Comparison of ENCODE assay signal across 1 cellular context in genomic region chr11:3401052-3401451, GRCh38.
TF ChIP-seq lines count a peak whose summit lies in the region.

No MANE protein-coding gene starts in this region.

TF ChIP-seq in K562, 482 proteins besides CTCF, POLR2A, EP300 and RAD21 (continued from another document):
- TF ChIP-seq, protein P1, sequence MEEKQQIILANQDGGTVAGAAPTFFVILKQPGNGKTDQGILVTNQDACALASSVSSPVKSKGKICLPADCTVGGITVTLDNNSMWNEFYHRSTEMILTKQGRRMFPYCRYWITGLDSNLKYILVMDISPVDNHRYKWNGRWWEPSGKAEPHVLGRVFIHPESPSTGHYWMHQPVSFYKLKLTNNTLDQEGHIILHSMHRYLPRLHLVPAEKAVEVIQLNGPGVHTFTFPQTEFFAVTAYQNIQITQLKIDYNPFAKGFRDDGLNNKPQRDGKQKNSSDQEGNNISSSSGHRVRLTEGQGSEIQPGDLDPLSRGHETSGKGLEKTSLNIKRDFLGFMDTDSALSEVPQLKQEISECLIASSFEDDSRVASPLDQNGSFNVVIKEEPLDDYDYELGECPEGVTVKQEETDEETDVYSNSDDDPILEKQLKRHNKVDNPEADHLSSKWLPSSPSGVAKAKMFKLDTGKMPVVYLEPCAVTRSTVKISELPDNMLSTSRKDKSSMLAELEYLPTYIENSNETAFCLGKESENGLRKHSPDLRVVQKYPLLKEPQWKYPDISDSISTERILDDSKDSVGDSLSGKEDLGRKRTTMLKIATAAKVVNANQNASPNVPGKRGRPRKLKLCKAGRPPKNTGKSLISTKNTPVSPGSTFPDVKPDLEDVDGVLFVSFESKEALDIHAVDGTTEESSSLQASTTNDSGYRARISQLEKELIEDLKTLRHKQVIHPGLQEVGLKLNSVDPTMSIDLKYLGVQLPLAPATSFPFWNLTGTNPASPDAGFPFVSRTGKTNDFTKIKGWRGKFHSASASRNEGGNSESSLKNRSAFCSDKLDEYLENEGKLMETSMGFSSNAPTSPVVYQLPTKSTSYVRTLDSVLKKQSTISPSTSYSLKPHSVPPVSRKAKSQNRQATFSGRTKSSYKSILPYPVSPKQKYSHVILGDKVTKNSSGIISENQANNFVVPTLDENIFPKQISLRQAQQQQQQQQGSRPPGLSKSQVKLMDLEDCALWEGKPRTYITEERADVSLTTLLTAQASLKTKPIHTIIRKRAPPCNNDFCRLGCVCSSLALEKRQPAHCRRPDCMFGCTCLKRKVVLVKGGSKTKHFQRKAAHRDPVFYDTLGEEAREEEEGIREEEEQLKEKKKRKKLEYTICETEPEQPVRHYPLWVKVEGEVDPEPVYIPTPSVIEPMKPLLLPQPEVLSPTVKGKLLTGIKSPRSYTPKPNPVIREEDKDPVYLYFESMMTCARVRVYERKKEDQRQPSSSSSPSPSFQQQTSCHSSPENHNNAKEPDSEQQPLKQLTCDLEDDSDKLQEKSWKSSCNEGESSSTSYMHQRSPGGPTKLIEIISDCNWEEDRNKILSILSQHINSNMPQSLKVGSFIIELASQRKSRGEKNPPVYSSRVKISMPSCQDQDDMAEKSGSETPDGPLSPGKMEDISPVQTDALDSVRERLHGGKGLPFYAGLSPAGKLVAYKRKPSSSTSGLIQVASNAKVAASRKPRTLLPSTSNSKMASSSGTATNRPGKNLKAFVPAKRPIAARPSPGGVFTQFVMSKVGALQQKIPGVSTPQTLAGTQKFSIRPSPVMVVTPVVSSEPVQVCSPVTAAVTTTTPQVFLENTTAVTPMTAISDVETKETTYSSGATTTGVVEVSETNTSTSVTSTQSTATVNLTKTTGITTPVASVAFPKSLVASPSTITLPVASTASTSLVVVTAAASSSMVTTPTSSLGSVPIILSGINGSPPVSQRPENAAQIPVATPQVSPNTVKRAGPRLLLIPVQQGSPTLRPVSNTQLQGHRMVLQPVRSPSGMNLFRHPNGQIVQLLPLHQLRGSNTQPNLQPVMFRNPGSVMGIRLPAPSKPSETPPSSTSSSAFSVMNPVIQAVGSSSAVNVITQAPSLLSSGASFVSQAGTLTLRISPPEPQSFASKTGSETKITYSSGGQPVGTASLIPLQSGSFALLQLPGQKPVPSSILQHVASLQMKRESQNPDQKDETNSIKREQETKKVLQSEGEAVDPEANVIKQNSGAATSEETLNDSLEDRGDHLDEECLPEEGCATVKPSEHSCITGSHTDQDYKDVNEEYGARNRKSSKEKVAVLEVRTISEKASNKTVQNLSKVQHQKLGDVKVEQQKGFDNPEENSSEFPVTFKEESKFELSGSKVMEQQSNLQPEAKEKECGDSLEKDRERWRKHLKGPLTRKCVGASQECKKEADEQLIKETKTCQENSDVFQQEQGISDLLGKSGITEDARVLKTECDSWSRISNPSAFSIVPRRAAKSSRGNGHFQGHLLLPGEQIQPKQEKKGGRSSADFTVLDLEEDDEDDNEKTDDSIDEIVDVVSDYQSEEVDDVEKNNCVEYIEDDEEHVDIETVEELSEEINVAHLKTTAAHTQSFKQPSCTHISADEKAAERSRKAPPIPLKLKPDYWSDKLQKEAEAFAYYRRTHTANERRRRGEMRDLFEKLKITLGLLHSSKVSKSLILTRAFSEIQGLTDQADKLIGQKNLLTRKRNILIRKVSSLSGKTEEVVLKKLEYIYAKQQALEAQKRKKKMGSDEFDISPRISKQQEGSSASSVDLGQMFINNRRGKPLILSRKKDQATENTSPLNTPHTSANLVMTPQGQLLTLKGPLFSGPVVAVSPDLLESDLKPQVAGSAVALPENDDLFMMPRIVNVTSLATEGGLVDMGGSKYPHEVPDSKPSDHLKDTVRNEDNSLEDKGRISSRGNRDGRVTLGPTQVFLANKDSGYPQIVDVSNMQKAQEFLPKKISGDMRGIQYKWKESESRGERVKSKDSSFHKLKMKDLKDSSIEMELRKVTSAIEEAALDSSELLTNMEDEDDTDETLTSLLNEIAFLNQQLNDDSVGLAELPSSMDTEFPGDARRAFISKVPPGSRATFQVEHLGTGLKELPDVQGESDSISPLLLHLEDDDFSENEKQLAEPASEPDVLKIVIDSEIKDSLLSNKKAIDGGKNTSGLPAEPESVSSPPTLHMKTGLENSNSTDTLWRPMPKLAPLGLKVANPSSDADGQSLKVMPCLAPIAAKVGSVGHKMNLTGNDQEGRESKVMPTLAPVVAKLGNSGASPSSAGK (IDR thresholded peaks at IDR 0.05): peak; percentile 49
- peak; percentile 20; the same call in 1 of the 2 replicates for TF ChIP-seq L3MBTL2 (IDR thresholded peaks at IDR 0.05)
- peak; percentile 53; the same call in 1 of the 2 replicates for TF ChIP-seq TAL1 (IDR thresholded peaks at IDR 0.05)
- TF ChIP-seq SMAD4 (CRISPR knock-in tag; conservative IDR thresholded peaks at IDR 0.05): peak; percentile 45; the same call in 1 of the 2 replicates
- TF ChIP-seq TCF3 (CRISPR knock-in tag; IDR thresholded peaks at IDR 0.05): peak; percentile 59
- TF ChIP-seq CBFA2T2 (conservative IDR thresholded peaks at IDR 0.05): peak; percentile 71
- TF ChIP-seq, protein P2, sequence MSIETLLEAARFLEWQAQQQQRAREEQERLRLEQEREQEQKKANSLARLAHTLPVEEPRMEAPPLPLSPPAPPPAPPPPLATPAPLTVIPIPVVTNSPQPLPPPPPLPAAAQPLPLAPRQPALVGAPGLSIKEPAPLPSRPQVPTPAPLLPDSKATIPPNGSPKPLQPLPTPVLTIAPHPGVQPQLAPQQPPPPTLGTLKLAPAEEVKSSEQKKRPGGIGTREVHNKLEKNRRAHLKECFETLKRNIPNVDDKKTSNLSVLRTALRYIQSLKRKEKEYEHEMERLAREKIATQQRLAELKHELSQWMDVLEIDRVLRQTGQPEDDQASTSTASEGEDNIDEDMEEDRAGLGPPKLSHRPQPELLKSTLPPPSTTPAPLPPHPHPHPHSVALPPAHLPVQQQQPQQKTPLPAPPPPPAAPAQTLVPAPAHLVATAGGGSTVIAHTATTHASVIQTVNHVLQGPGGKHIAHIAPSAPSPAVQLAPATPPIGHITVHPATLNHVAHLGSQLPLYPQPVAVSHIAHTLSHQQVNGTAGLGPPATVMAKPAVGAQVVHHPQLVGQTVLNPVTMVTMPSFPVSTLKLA (conservative IDR thresholded peaks at IDR 0.05): 0 out of 4 replicates have a peak, but pooled peaks of 1 of the 2 experiments have one; percentile 27
- TF ChIP-seq NFIC (IDR thresholded peaks at IDR 0.05): 0 out of 2 replicates have a peak, but pooled peaks have one; percentile 6
- TF ChIP-seq, protein P3, sequence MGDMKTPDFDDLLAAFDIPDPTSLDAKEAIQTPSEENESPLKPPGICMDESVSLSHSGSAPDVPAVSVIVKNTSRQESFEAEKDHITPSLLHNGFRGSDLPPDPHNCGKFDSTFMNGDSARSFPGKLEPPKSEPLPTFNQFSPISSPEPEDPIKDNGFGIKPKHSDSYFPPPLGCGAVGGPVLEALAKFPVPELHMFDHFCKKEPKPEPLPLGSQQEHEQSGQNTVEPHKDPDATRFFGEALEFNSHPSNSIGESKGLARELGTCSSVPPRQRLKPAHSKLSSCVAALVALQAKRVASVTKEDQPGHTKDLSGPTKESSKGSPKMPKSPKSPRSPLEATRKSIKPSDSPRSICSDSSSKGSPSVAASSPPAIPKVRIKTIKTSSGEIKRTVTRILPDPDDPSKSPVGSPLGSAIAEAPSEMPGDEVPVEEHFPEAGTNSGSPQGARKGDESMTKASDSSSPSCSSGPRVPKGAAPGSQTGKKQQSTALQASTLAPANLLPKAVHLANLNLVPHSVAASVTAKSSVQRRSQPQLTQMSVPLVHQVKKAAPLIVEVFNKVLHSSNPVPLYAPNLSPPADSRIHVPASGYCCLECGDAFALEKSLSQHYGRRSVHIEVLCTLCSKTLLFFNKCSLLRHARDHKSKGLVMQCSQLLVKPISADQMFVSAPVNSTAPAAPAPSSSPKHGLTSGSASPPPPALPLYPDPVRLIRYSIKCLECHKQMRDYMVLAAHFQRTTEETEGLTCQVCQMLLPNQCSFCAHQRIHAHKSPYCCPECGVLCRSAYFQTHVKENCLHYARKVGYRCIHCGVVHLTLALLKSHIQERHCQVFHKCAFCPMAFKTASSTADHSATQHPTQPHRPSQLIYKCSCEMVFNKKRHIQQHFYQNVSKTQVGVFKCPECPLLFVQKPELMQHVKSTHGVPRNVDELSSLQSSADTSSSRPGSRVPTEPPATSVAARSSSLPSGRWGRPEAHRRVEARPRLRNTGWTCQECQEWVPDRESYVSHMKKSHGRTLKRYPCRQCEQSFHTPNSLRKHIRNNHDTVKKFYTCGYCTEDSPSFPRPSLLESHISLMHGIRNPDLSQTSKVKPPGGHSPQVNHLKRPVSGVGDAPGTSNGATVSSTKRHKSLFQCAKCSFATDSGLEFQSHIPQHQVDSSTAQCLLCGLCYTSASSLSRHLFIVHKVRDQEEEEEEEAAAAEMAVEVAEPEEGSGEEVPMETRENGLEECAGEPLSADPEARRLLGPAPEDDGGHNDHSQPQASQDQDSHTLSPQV (IDR thresholded peaks at IDR 0.05): peak; percentile 48; the same call in 1 of the 2 replicates
- TF ChIP-seq ARID1B (IDR thresholded peaks at IDR 0.05): peak; percentile 38; the same call in 1 of the 2 replicates
- 0 out of 4 replicates have a peak, but pooled peaks of 1 of the 2 experiments have one; percentile 35 for TF ChIP-seq TRIM24 (IDR thresholded peaks at IDR 0.05)
- TF ChIP-seq NCOR1 (IDR thresholded peaks at IDR 0.05): peak; percentile 54
- TF ChIP-seq DPF2 (IDR thresholded peaks at IDR 0.05): peak; percentile 31; the same call in 1 of the 2 replicates
- TF ChIP-seq GATA2 (CRISPR knock-in tag; IDR thresholded peaks at IDR 0.05): 0 out of 2 replicates have a peak, but pooled peaks have one; percentile 30
TF ChIP-seq in K562: peak in this region for 17; not testable (repeated sequence) for 465.
